Comparison of ENCODE assay signal across 9 cellular contexts in genomic region chr3:149291178-149291577, GRCh38. TPM values are rescaled to one million over a fixed set of nuclear protein-coding genes. Genes with fewer than 3 reads are reported as not detected.
DNase-seq lines count a peak whose midpoint lies in the region; ATAC-seq, FAIRE-seq and TF ChIP-seq lines count a peak whose summit lies in the region.
"Had no signal": no experiment of that assay in that cellular context is flagged by ENCODE, and none has a peak within 500 bp of the region (broad histone marks: within the 10 kb centered on the region; RNA-seq: fewer than 3 reads in every experiment).

No MANE protein-coding gene starts in this region.

- no peak overlapping the region for H3K4me2 ChIP-seq in astrocyte (ENCODE audit: low read length)

- ATAC-seq in HG03159 (IDR thresholded peaks at IDR 0.05; ENCODE audit: unreplicated experiment) (peak; percentile 58), HG03095 (IDR thresholded peaks at IDR 0.05; ENCODE audit: unreplicated experiment) (no peak)

- H3K27ac ChIP-seq in astrocyte (ENCODE audit: low read depth, low read length) (no peak overlapping the region), neutrophil (no peak overlapping the region)

- no peaks in the 10 kb centered on the region for H3K79me2 ChIP-seq in astrocyte (ENCODE audit: insufficient read depth, low read length)

- H3K36me3 ChIP-seq in astrocyte (ENCODE audit: insufficient read depth, low read length) (no peaks in the 10 kb centered on the region), neutrophil (no peaks in the 10 kb centered on the region)

- H4K20me1 ChIP-seq in astrocyte (ENCODE audit: insufficient read depth, low read length) = no peaks in the 10 kb centered on the region

- H3K9me3 ChIP-seq in astrocyte (ENCODE audit: insufficient read depth, low read depth, low read length) = no peaks in the 10 kb centered on the region
- no peaks in the 10 kb centered on the region for H3K9me3 ChIP-seq in neutrophil

- H3K27me3 Mint-ChIP-seq in astrocyte (ENCODE audit: low read depth, unreplicated experiment) = no peaks in the 10 kb centered on the region

- H3K27me3 ChIP-seq in astrocyte (ENCODE audit: insufficient read depth, low read length) = no peaks in the 10 kb centered on the region
- H3K27me3 ChIP-seq in neutrophil = no peaks in the 10 kb centered on the region

- H3K9ac ChIP-seq in astrocyte (ENCODE audit: low read length) = no peak overlapping the region

- no peak for FAIRE-seq in astrocyte (lab: Jason Lieb, UNC)
- FAIRE-seq in urothelium cell line (lab: Jason Lieb, UNC) = no peak

- peak; percentile 9 to 15 for DNase-seq in NOMO-1 (lab: John Stamatoyannopoulos, UW; ENCODE audit: unreplicated experiment in 2 of 2)
- no peak for DNase-seq in NOMO-1 treated with dmso at 0.1 percent for 144 hours (lab: John Stamatoyannopoulos, UW; ENCODE audit: unreplicated experiment)
- no peak for DNase-seq in astrocyte (ENCODE audit: low read depth)
- DNase-seq in H4 (ENCODE audit: low spot score) = no peak
- no peak for DNase-seq in urothelium cell line (ENCODE audit: low spot score)
- DNase-seq: activated CD4-positive, CD25-positive, alpha-beta regulatory T cell treated with anti-CD3 and anti-CD28 coated beads, Interleukin-2, amount 50 U/mL, for 72 hours had no signal

- no peak overlapping the region for H2AFZ ChIP-seq in astrocyte (ENCODE audit: low read depth, low read length)

- no peak overlapping the region for H3K4me3 Mint-ChIP-seq in astrocyte (ENCODE audit: unreplicated experiment)

- no peaks in the 10 kb centered on the region for H3K4me1 Mint-ChIP-seq in astrocyte (ENCODE audit: low read depth, unreplicated experiment)

- peaks cover 2% of the 10 kb centered on the region for H3K9me3 Mint-ChIP-seq in astrocyte (ENCODE audit: unreplicated experiment)

- TF ChIP-seq CTCF in astrocyte (IDR thresholded peaks at IDR 0.05; ENCODE audit: insufficient read depth, low read depth, low read length) (peak; percentile 46), neutrophil (IDR thresholded peaks at IDR 0.05) (peak; percentile 18)

- no peak overlapping the region for H3K27ac Mint-ChIP-seq in astrocyte (ENCODE audit: unreplicated experiment)

- H3K4me1 ChIP-seq in astrocyte (ENCODE audit: insufficient read depth, low read length) (no peaks in the 10 kb centered on the region), neutrophil (ENCODE audit: control insufficient read depth in 1 of 2, insufficient read depth in 1 of 2, low read depth in 1 of 2, low read length in 1 of 2) (peaks cover 0 to 11% of the 10 kb centered on the region in 2 experiments)

- no peak overlapping the region for H3K4me3 ChIP-seq in astrocyte (ENCODE audit: insufficient read depth, low read depth, low read length)
- no peak overlapping the region for H3K4me3 ChIP-seq in neutrophil (ENCODE audit: low read depth in 1 of 2, low read length in 1 of 2)

- H3K36me3 Mint-ChIP-seq in astrocyte (ENCODE audit: low read depth, unreplicated experiment) = peaks cover 4% of the 10 kb centered on the region

RNA-seq across cellular contexts. Expression of gene TM4SF18, which starts 42.3 kb away (rescaled TPM):
- total RNA-seq in astrocyte = 4.0 and 5.6 TPM in 2 replicates
- 0.08 and 0.39 TPM in 2 replicates for total RNA-seq in H4 (2014; rRNA removed; shearing (Covaris generic))

Comparison
In these comparisons a context has a peak if more than half of its experiments do, and no peak if none do; other contexts are left out.
1. DNase-seq: peak in NOMO-1 (2 of 2); none in NOMO-1 treated with dmso at 0.1 percent for 144 hours (single experiment), astrocyte (single experiment), H4 (single experiment) and urothelium cell line (single experiment).